In the genomic region with DNA sequence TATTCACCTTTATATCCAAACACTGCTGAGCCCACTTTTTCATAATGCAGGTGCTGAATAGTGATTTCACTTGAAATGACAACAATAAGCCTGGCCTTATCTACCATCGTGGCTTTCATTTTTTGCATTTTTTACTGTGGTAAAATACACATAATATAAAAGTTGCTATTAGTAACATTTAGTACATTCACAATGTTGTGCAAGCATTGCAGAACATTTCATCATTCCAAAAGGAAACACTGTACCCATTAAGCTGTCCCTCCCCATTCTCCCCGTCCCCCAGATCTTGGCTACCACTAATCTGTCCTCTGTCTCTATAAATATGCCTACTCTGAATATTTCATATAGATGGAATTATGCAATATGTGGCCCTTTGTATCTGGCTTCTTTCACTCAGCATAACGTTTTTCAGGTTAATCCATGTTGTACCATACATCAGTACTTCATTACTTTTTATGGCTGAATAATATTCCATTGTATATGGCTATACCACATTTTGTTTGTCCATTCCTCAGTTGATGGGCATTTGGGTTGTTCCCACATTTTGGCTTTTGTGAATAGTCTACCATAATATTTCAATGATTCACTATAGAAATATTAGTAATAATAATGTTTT, we compare ENCODE assay signal across 23 cellular contexts.
DNase-seq lines count a peak whose midpoint lies in the region; ATAC-seq, FAIRE-seq and TF ChIP-seq lines count a peak whose summit lies in the region.
"Had no signal": no experiment of that assay in that cellular context is flagged by ENCODE, and none has a peak within 500 bp of the region (broad histone marks: within the 10 kb centered on the region; RNA-seq: fewer than 3 reads in every experiment).

No MANE protein-coding gene starts in this region.

- H3K79me1 ChIP-seq in IMR-90 (ENCODE audit: low read depth in 1 of 2, low read length in 2 of 2): 0 out of 4 replicates have a peak, but pooled peaks cover 0 to 2% of the 10 kb centered on the region in 2 experiments

- no peak overlapping the region for H3K23ac ChIP-seq in IMR-90 (ENCODE audit: low read depth, low read length)

- H3K4me1 ChIP-seq in IMR-90 (ENCODE audit: control insufficient read depth, insufficient read depth, low read length) (peaks cover 12% of the 10 kb centered on the region), astrocyte (ENCODE audit: insufficient read depth, low read length) (peaks cover 26% of the 10 kb centered on the region)

- no peak overlapping the region for H3K4me2 ChIP-seq in IMR-90 (ENCODE audit: low read depth, low read length)
- H3K4me2 ChIP-seq in astrocyte (ENCODE audit: low read length): no peak overlapping the region
- H3K4me2 ChIP-seq: smooth muscle cell had no signal

- H3K9me3 ChIP-seq in IMR-90 (ENCODE audit: control insufficient read depth, insufficient read depth, low read length) (no peaks in the 10 kb centered on the region), astrocyte (ENCODE audit: insufficient read depth, low read depth, low read length) (no peaks in the 10 kb centered on the region)

- peaks cover 20% of the 10 kb centered on the region for H3K4me1 Mint-ChIP-seq in astrocyte (ENCODE audit: low read depth, unreplicated experiment)
- peaks cover 17% of the 10 kb centered on the region for H3K4me1 Mint-ChIP-seq in activated CD4-positive, alpha-beta T cell treated with anti-CD3 and anti-CD28 coated beads, Interleukin-2, amount 10 ng/mL, durations not matched to agents 7 days and 5 days

- in situ Hi-C loops in IMR-90 (cut with MboI; ENCODE audit: low sequenced_read_pairs): no loop called here

- no peak for TF ChIP-seq RAD21 in IMR-90 (IDR thresholded peaks at IDR 0.05; ENCODE audit: low read length)

- H3K9me3 Mint-ChIP-seq in astrocyte (ENCODE audit: unreplicated experiment): no peaks in the 10 kb centered on the region
- no peaks in the 10 kb centered on the region for H3K9me3 Mint-ChIP-seq in activated CD4-positive, alpha-beta T cell treated with anti-CD3 and anti-CD28 coated beads, Interleukin-2, amount 10 ng/mL, durations not matched to agents 7 days and 5 days
- H3K9me3 Mint-ChIP-seq: CD4-positive, CD25-positive, alpha-beta regulatory T cell had no signal

- H4K20me1 ChIP-seq in IMR-90 (ENCODE audit: insufficient read depth, low read length) (no peaks in the 10 kb centered on the region), astrocyte (ENCODE audit: insufficient read depth, low read length) (no peaks in the 10 kb centered on the region)

- peak overlapping the region; percentile 37; the same call in 1 of the 2 replicates for H3K18ac ChIP-seq in IMR-90 (ENCODE audit: low read depth, low read length)

- H3K4me3 ChIP-seq in AG10803 (ENCODE audit: low read length) (no peak overlapping the region), IMR-90 (ENCODE audit: insufficient read depth, low read depth, low read length) (no peak overlapping the region), astrocyte (ENCODE audit: insufficient read depth, low read depth, low read length) (no peak overlapping the region), fibroblast of villous mesenchyme (ENCODE audit: low read depth, low read length) (no peak overlapping the region)
- H3K4me3 ChIP-seq: smooth muscle cell had no signal

- H3K9me1 ChIP-seq in IMR-90 (ENCODE audit: insufficient read depth, low read length): 0 out of 2 replicates have a peak, but pooled peaks cover 6% of the 10 kb centered on the region

- no peak for TF ChIP-seq POLR2A in IMR-90 (IDR thresholded peaks at IDR 0.05; ENCODE audit: low read depth, low read length)

- TF ChIP-seq CTCF in AG10803 (conservative IDR thresholded peaks at IDR 0.05; ENCODE audit: low read length) (no peak), IMR-90 (conservative IDR thresholded peaks at IDR 0.05; ENCODE audit: low read depth, low read length) (no peak), astrocyte (IDR thresholded peaks at IDR 0.05; ENCODE audit: insufficient read depth, low read depth, low read length) (no peak), fibroblast of villous mesenchyme (IDR thresholded peaks at IDR 0.05; ENCODE audit: insufficient read depth, low read depth, low read length) (no peak)

- H2AK9ac ChIP-seq in IMR-90 (replicated peaks; ENCODE audit: low read depth, low read length, poor library complexity): no peak overlapping the region

- H3K4me3 Mint-ChIP-seq in astrocyte (ENCODE audit: unreplicated experiment): no peak overlapping the region
- no peak overlapping the region for H3K4me3 Mint-ChIP-seq in activated CD4-positive, alpha-beta T cell treated with anti-CD3 and anti-CD28 coated beads, Interleukin-2, amount 10 ng/mL, durations not matched to agents 7 days and 5 days
- H3K4me3 Mint-ChIP-seq: activated naive CD8-positive, alpha-beta T cell; CD4-positive, CD25-positive, alpha-beta regulatory T cell; nephron had no signal

- H2BK20ac ChIP-seq in IMR-90 (ENCODE audit: low read depth, low read length): peak overlapping the region; percentile 47; the same call in 1 of the 2 replicates

- no peak overlapping the region for H3K27ac Mint-ChIP-seq in astrocyte (ENCODE audit: unreplicated experiment)
- no peak overlapping the region for H3K27ac Mint-ChIP-seq in activated CD4-positive, alpha-beta T cell treated with anti-CD3 and anti-CD28 coated beads, Interleukin-2, amount 10 ng/mL, durations not matched to agents 7 days and 5 days
- H3K27ac Mint-ChIP-seq: activated naive CD8-positive, alpha-beta T cell; nephron; progenitor cell of endocrine pancreas had no signal

- H2BK5ac ChIP-seq in IMR-90 (ENCODE audit: low read depth, low read length, poor library complexity, severe bottlenecking): peak overlapping the region; percentile 35

- H3K79me2 ChIP-seq in astrocyte (ENCODE audit: insufficient read depth, low read length): no peaks in the 10 kb centered on the region

- DNase-seq in AG10803 (ENCODE audit: low read depth) (peak; percentile 74), IMR-90 (peak; percentile 40), astrocyte (ENCODE audit: low read depth) (peak; percentile 46), fibroblast of villous mesenchyme (ENCODE audit: low read depth) (peak; percentile 75)
- no peak for DNase-seq in activated CD4-positive, alpha-beta T cell treated with anti-CD3 and anti-CD28 coated beads, Interleukin-2, amount 10 ng/mL, durations not matched to agents 7 days and 5 days
- DNase-seq: ACHN; CD4-positive, CD25-positive, alpha-beta regulatory T cell; dermis blood vessel endothelial cell; DMS79; left cardiac atrium; NCI-H146; stimulated activated CD4-positive, alpha-beta T cell treated with anti-CD3 and anti-CD28 coated beads, Interleukin-4, amount 100 ng/mL, for 4 hours; T-helper 9 cell had no signal

- H3K27me3 ChIP-seq in IMR-90 (ENCODE audit: control insufficient read depth, insufficient read depth, low read length) (no peaks in the 10 kb centered on the region), astrocyte (ENCODE audit: insufficient read depth, low read length) (no peaks in the 10 kb centered on the region)

- H2BK15ac ChIP-seq in IMR-90 (ENCODE audit: low read depth, low read length): peak overlapping the region; percentile 88; the same call in 2 of the 3 replicates

- no peak for FAIRE-seq in astrocyte (lab: Jason Lieb, UNC)
- FAIRE-seq: endothelial cell of umbilical vein, HTR-8/SVneo had no signal

- no peak overlapping the region for H4K8ac ChIP-seq in IMR-90 (ENCODE audit: low read depth in 2 of 2, low read length in 2 of 2)

- dilution Hi-C loops in IMR-90 (cut with HindIII; ENCODE audit: low sequenced_read_pairs, unreplicated experiment): no loop called here

- H4K5ac ChIP-seq in IMR-90 (ENCODE audit: low read depth, low read length): peak overlapping the region; percentile 78; the same call in 1 of the 2 replicates

- CTCF ChIA-PET in IMR-90 (lab: Yijun Ruan, JAX): no interaction called here
- CTCF ChIA-PET in activated CD4-positive, alpha-beta T cell treated with anti-CD3 and anti-CD28 coated beads, Interleukin-2, amount 10 ng/mL, durations not matched to agents 7 days and 5 days (lab: Charles Lee): interaction anchor here (0.5 kb wide), 1 partner anchor 409 kb away, joined by 3 read pairs; no protein-coding TSS in a partner anchor

- no CpG with 5 or more reads among the region's 3 CpGs for WGBS in IMR-90 (ENCODE audit: extremely low coverage in 2 of 2, insufficient read length in 1 of 2), 2 experiments

- H3K4ac ChIP-seq in IMR-90 (ENCODE audit: low read depth, low read length): peak overlapping the region; percentile 82; the same call in 1 of the 2 replicates

- H4K91ac ChIP-seq in IMR-90 (ENCODE audit: insufficient read depth, low read depth, low read length): peak overlapping the region; percentile 50; the same call in 1 of the 2 replicates

- peak overlapping the region; percentile 54 for H2BK120ac ChIP-seq in IMR-90 (ENCODE audit: low read depth, low read length)

- H3K27ac ChIP-seq in IMR-90 (ENCODE audit: insufficient read depth, low read length) (no peak overlapping the region; the same call in 1 of the 2 replicates), astrocyte (ENCODE audit: low read depth, low read length) (no peak overlapping the region)

- no peak overlapping the region for H3K14ac ChIP-seq in IMR-90 (replicated peaks; ENCODE audit: low read depth, low read length)

- ATAC-seq in IMR-90 (ENCODE audit: low read depth): no peak
- ATAC-seq in HG02678 (IDR thresholded peaks at IDR 0.05; ENCODE audit: unreplicated experiment): no peak
- no peak for ATAC-seq in GM21717 (IDR thresholded peaks at IDR 0.05; ENCODE audit: unreplicated experiment)
- no peak for ATAC-seq in GM18867 (IDR thresholded peaks at IDR 0.05; ENCODE audit: unreplicated experiment)
- ATAC-seq: activated CD4-positive, CD25-positive, alpha-beta regulatory T cell treated with anti-CD3 and anti-CD28 coated beads, Interleukin-2, amount 50 U/mL, for 24 hours; left cardiac atrium had no signal

- no peak overlapping the region for H2AK5ac ChIP-seq in IMR-90 (ENCODE audit: low read depth, low read length)

- BruUV-seq in IMR-90 (replicated peaks; lab: Mats Ljungman, UMichigan): no TSS peak

- POLR2A ChIA-PET in IMR-90 (lab: Charles Lee; ENCODE audit: unreplicated experiment): no interaction called here
- POLR2A ChIA-PET in activated CD4-positive, alpha-beta T cell treated with anti-CD3 and anti-CD28 coated beads, Interleukin-2, amount 10 ng/mL, durations not matched to agents 7 days and 5 days (lab: Charles Lee): no interaction called here

- no peak overlapping the region for H2AFZ ChIP-seq in IMR-90 (replicated peaks; ENCODE audit: low read length, poor library complexity)
- H2AFZ ChIP-seq in astrocyte (ENCODE audit: low read depth, low read length): no peak overlapping the region

- intact Hi-C loops in IMR-90 (cut with micrococcal nuclease): no loop called here

- H3K27me3 Mint-ChIP-seq in astrocyte (ENCODE audit: low read depth, unreplicated experiment): no peaks in the 10 kb centered on the region
- no peaks in the 10 kb centered on the region for H3K27me3 Mint-ChIP-seq in activated CD4-positive, alpha-beta T cell treated with anti-CD3 and anti-CD28 coated beads, Interleukin-2, amount 10 ng/mL, durations not matched to agents 7 days and 5 days
- H3K27me3 Mint-ChIP-seq: activated naive CD8-positive, alpha-beta T cell; CD4-positive, CD25-positive, alpha-beta regulatory T cell; progenitor cell of endocrine pancreas had no signal

- H3K9ac ChIP-seq in IMR-90 (ENCODE audit: low read depth, low read length) (no peak overlapping the region), astrocyte (ENCODE audit: low read length) (no peak overlapping the region)

- no peaks in the 10 kb centered on the region for H3K36me3 Mint-ChIP-seq in astrocyte (ENCODE audit: low read depth, unreplicated experiment)
- H3K36me3 Mint-ChIP-seq in activated CD4-positive, alpha-beta T cell treated with anti-CD3 and anti-CD28 coated beads, Interleukin-2, amount 10 ng/mL, durations not matched to agents 7 days and 5 days (ENCODE audit: low read depth): no peaks in the 10 kb centered on the region
- H3K36me3 Mint-ChIP-seq: activated naive CD8-positive, alpha-beta T cell; CD4-positive, CD25-positive, alpha-beta regulatory T cell had no signal

- H3K36me3 ChIP-seq in IMR-90 (ENCODE audit: control insufficient read depth, insufficient read depth, low read length): no peaks in the 10 kb centered on the region
- no peaks in the 10 kb centered on the region for H3K36me3 ChIP-seq in astrocyte (ENCODE audit: insufficient read depth, low read length)

- no peak overlapping the region for H3K56ac ChIP-seq in IMR-90 (ENCODE audit: extremely low read depth, insufficient read depth, low read length)
